1 cellular context compared by ENCODE assay signal in the genomic region with DNA sequence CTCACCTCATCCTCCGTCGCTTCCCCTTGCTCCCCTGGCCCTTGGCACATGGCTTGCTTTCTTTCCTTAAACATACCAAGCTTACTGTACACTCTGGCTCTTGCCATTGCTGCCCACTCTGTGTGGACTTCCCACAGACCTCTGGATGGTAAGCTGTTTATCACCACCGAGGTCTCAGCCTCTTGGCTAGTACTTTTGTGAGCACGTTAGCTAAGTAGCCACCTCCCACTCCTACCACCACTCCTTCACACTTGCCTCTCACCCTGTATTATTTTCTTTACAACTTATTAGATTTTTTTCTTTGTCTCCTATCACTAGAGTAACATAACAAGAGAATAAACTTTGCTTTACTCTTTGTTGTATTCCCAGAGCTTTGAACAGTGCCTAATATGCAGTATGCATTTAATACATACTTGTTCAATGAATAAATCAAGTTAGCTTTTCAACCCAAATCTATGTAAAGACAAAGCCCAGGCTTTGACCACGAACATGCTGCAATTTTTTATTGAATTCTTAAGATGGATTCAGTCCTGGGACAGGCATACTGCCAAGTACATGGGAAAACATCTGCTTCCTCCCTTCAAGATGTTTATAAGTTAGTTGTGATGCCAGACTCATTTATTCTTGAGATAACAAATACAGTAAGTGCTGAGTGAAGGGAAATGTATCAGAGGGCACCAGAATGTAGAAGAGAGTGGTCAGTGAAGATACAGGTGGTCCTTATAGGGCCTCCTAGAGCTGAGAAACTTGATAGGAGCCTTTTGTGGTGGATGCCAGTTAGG.
TF ChIP-seq lines count a peak whose summit lies in the region.

No MANE protein-coding gene starts in this region.

TF ChIP-seq in IMR-90, 13 proteins besides CTCF, POLR2A, EP300 and RAD21:
- no peak for TF ChIP-seq MXI1 (IDR thresholded peaks at IDR 0.05; ENCODE audit: borderline replicate concordance, low read depth, low read length)
- peak; percentile 19; the same call in 1 of the 2 replicates for TF ChIP-seq MAFK (IDR thresholded peaks at IDR 0.05; ENCODE audit: low read depth, low read length)
